In genomic region chr13:106156468-106156867, GRCh38 we compare ENCODE assay signal across 1 cellular context.
A peak's percentile ranks its signal among the peaks of the same experiment; 100 is the strongest.
TF ChIP-seq lines count a peak whose summit lies in the region.

No MANE protein-coding gene starts in this region.

TF ChIP-seq in IMR-90, 13 proteins besides CTCF, POLR2A, EP300 and RAD21 (continued from another document):
- TF ChIP-seq CEBPB (IDR thresholded peaks at IDR 0.05; ENCODE audit: low read depth, low read length) (peak; percentile 94), NFE2L2 (IDR thresholded peaks at IDR 0.05; ENCODE audit: low read depth, low read length) (peak; percentile 79), RCOR1 (IDR thresholded peaks at IDR 0.05; ENCODE audit: insufficient replicate concordance, low read length) (peak; percentile 81)
